In genomic region chr7:139762886-139763285, GRCh38 we compare ENCODE assay signal across 11 cellular contexts. TPM values are rescaled to one million over a fixed set of nuclear protein-coding genes. Genes with fewer than 3 reads are reported as not detected.
DNase-seq lines count a peak whose midpoint lies in the region; ATAC-seq and TF ChIP-seq lines count a peak whose summit lies in the region.
"Had no signal": no experiment of that assay in that cellular context is flagged by ENCODE, and none has a peak within 500 bp of the region (broad histone marks: within the 10 kb centered on the region; RNA-seq: fewer than 3 reads in every experiment).

No MANE protein-coding gene starts in this region.

- intact Hi-C loops in left ventricle myocardium superior (cut with micrococcal nuclease): no loop called here

- H3K4me3 ChIP-seq in astrocyte of the spinal cord (ENCODE audit: low read depth, low read length) (no peak overlapping the region), skeletal muscle cell (ENCODE audit: low read depth, low read length) (no peak overlapping the region)

- in situ Hi-C loops in astrocyte of the spinal cord (cut with HindIII; ENCODE audit: low sequenced_read_pairs): no loop called here

- ATAC-seq in left ventricle myocardium superior (peak; percentile 61), GM19395 (IDR thresholded peaks at IDR 0.05; ENCODE audit: unreplicated experiment) (no peak)

- no peak for TF ChIP-seq CTCF in astrocyte of the spinal cord (IDR thresholded peaks at IDR 0.05; ENCODE audit: low read depth, low read length)

- peak; percentile 8 for DNase-seq in DMS153 (lab: John Stamatoyannopoulos, UW)
- no peak for DNase-seq in DMS153 treated with DMSO at 0.1 percent for 48 hours (lab: John Stamatoyannopoulos, UW; ENCODE audit: unreplicated experiment)
- DNase-seq in astrocyte of the spinal cord (ENCODE audit: low read depth, low spot score): peak; percentile 67
- no peak for DNase-seq in left ventricle myocardium superior
- peak; percentile 57 for DNase-seq in skeletal muscle cell (ENCODE audit: low read depth)
- no peak for DNase-seq in NAMALWA (ENCODE audit: low spot score)
- DNase-seq in stimulated activated CD4-positive, alpha-beta T cell treated with anti-CD3 and anti-CD28 coated beads, Interleukin-2, amount 100 ng/mL, for 48 hours: no peak
- DNase-seq: activated T-cell treated with anti-CD3 and anti-CD28 coated beads, Interleukin-2, amount 50 U/mL, for 48 hours; effector CD4-positive, alpha-beta T cell; kidney had no signal

RNA-seq across cellular contexts. Expression of gene HIPK2, which starts 14.9 kb away (rescaled TPM):
- total RNA-seq in left ventricle myocardium superior: 103 TPM

Comparison
In these comparisons a context has a peak if more than half of its experiments do, and no peak if none do; other contexts are left out.
1. DNase-seq: peak in DMS153 (single experiment), astrocyte of the spinal cord (single experiment) and skeletal muscle cell (single experiment); none in DMS153 treated with DMSO at 0.1 percent for 48 hours (single experiment), left ventricle myocardium superior (single experiment), NAMALWA (single experiment) and stimulated activated CD4-positive, alpha-beta T cell treated with anti-CD3 and anti-CD28 coated beads, Interleukin-2, amount 100 ng/mL, for 48 hours (0 of 2).